10 cellular contexts compared by ENCODE assay signal in the genomic region with DNA sequence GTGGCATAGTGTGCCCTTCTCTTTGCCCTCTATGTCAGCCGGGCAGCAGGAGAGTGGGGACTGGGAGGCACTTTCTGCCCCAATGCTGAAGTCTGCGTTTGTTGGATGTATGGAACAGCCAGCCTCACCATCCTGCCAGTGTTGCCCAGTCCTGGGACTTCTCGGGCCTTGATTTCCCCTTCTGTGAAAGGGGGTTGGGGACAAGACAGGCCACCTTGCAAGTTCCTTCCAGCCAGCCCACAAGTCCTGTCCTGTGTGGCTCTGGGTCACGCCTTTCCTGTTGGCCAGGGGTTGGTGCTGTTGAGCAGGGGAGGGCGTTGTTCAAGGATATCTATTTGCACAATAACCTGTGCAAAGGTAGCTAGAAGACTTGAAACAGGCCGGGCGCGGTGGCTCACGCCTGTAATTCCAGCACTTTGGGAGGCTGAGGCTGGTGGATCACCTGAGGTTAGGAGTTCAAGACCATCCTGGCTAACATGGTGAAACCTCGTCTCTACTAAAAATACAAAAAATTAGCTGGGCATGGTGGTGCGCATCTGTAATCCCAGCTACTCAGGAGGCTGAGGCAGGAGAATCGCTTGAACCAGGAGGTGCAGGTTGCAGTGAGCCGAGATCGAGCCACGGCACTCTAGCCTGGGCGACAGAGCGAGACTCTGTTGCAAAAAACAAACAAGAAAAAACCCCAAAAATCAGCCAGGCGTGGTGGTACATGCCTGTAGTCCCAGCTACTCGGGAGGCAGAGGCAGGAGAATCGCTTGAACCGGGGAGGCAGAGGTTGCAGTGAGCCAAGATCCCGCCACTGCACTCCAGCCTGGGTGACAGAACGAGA. TPM values are rescaled to one million over a fixed set of nuclear protein-coding genes. Genes with fewer than 3 reads are reported as not detected.
DNase-seq lines count a peak whose midpoint lies in the region; ATAC-seq and TF ChIP-seq lines count a peak whose summit lies in the region.
"Not testable (repeated sequence)": the region's sequence is repeated elsewhere in the genome, so short reads cannot be mapped to it uniquely, and the experiment has no call there.
"Had no signal": no experiment of that assay in that cellular context is flagged by ENCODE, and none has a peak within 500 bp of the region (broad histone marks: within the 10 kb centered on the region; RNA-seq: fewer than 3 reads in every experiment).

No MANE protein-coding gene starts in this region.

- H3K4me1 ChIP-seq in BLaER1, result peaks cover 88% of the 10 kb centered on the region
- not testable (repeated sequence) for H3K4me1 ChIP-seq in mesendoderm (ENCODE audit: control insufficient read depth, low read depth, low read length)

- not testable (repeated sequence) for H3K56ac ChIP-seq in mesendoderm (ENCODE audit: low read length)

- not testable (repeated sequence) for H3K27me3 ChIP-seq in BLaER1; mesendoderm (ENCODE audit: insufficient read depth, low read length, poor library complexity)

- H3K4me3 ChIP-seq in BLaER1, result peak overlapping the region; percentile 84
- H3K4me3 ChIP-seq in GM12875 (ENCODE audit: low read depth, low read length); epithelial cell of esophagus (ENCODE audit: low read length); mesendoderm (ENCODE audit: low read length); retinal pigment epithelial cell (ENCODE audit: low read length): not testable (repeated sequence)

- H3K18ac ChIP-seq in mesendoderm (ENCODE audit: low read length), result not testable (repeated sequence)

- not testable (repeated sequence) for H3K36me3 Mint-ChIP-seq in T-helper 17 cell (ENCODE audit: low read depth); activated naive CD8-positive, alpha-beta T cell treated with anti-CD3 and anti-CD28 coated beads, Interleukin-2, amount 10 ng/mL, durations not matched to agents 7 days and 5 days

- H4K5ac ChIP-seq in mesendoderm (ENCODE audit: low read length), result not testable (repeated sequence)

- not testable (repeated sequence) for ATAC-seq in T-helper 17 cell; activated naive CD8-positive, alpha-beta T cell treated with anti-CD3 and anti-CD28 coated beads, Interleukin-2, amount 10 ng/mL, durations not matched to agents 7 days and 5 days (ENCODE audit: low read depth)

- H3K36me3 ChIP-seq in BLaER1, result peaks cover 26% of the 10 kb centered on the region
- H3K36me3 ChIP-seq in mesendoderm (ENCODE audit: control insufficient read depth, insufficient read depth, low read length), result not testable (repeated sequence)

- not testable (repeated sequence) for H2BK120ac ChIP-seq in mesendoderm (ENCODE audit: low read depth, low read length)

- H3K4ac ChIP-seq in mesendoderm (ENCODE audit: low read depth, low read length), result not testable (repeated sequence)

- not testable (repeated sequence) for H3K9me3 ChIP-seq in BLaER1; T-helper 17 cell (ENCODE audit: control insufficient read depth, low read length, poor library complexity, severe bottlenecking)

- H3K9ac ChIP-seq in BLaER1, result peak overlapping the region; percentile 89
- H3K9ac ChIP-seq in mesendoderm (ENCODE audit: low read length), result not testable (repeated sequence)

- H3K23ac ChIP-seq in mesendoderm (ENCODE audit: low read length), result not testable (repeated sequence)

- peaks cover 41% of the 10 kb centered on the region for H3K4me1 Mint-ChIP-seq in T-helper 17 cell
- peaks cover 29% of the 10 kb centered on the region for H3K4me1 Mint-ChIP-seq in activated naive CD8-positive, alpha-beta T cell treated with anti-CD3 and anti-CD28 coated beads, Interleukin-2, amount 10 ng/mL, durations not matched to agents 7 days and 5 days

- peaks cover 12% of the 10 kb centered on the region for H3K79me1 ChIP-seq in mesendoderm (ENCODE audit: low read length)

- not testable (repeated sequence) for H2BK15ac ChIP-seq in mesendoderm (replicated peaks; ENCODE audit: low read depth)

- not testable (repeated sequence) for H3K9me3 Mint-ChIP-seq in activated naive CD8-positive, alpha-beta T cell treated with anti-CD3 and anti-CD28 coated beads, Interleukin-2, amount 10 ng/mL, durations not matched to agents 7 days and 5 days

- H4K20me1 ChIP-seq in BLaER1, result peaks cover 74% of the 10 kb centered on the region

- H3K27ac Mint-ChIP-seq in T-helper 17 cell, result peak overlapping the region; percentile 86
- H3K27ac Mint-ChIP-seq in activated naive CD8-positive, alpha-beta T cell treated with anti-CD3 and anti-CD28 coated beads, Interleukin-2, amount 10 ng/mL, durations not matched to agents 7 days and 5 days, result not testable (repeated sequence)

- not testable (repeated sequence) for H2AK5ac ChIP-seq in mesendoderm (ENCODE audit: low read length)

- not testable (repeated sequence) for H2BK5ac ChIP-seq in mesendoderm (ENCODE audit: low read length)

- H3K27ac ChIP-seq in BLaER1, result peak overlapping the region; percentile 95
- not testable (repeated sequence) for H3K27ac ChIP-seq in mesendoderm (ENCODE audit: low read depth, low read length)

- POLR2A ChIA-PET in activated naive CD8-positive, alpha-beta T cell treated with anti-CD3 and anti-CD28 coated beads, Interleukin-2, amount 10 ng/mL, durations not matched to agents 7 days and 5 days (lab: Charles Lee), result interaction anchor here (0.7 kb wide), 1 partner anchor 13 kb away, joined by 7 read pairs; no protein-coding TSS in a partner anchor

- not testable (repeated sequence) for H3K27me3 Mint-ChIP-seq in T-helper 17 cell; activated naive CD8-positive, alpha-beta T cell treated with anti-CD3 and anti-CD28 coated beads, Interleukin-2, amount 10 ng/mL, durations not matched to agents 7 days and 5 days

- not testable (repeated sequence) for H3K79me2 ChIP-seq in mesendoderm (ENCODE audit: control insufficient read depth, insufficient read depth, low read length)

- peak; percentile 40 for DNase-seq in NCI-H2029 (lab: John Stamatoyannopoulos, UW)
- not testable (repeated sequence) for DNase-seq in T-helper 17 cell; activated naive CD8-positive, alpha-beta T cell treated with anti-CD3 and anti-CD28 coated beads, Interleukin-2, amount 10 ng/mL, durations not matched to agents 7 days and 5 days; retinal pigment epithelial cell (ENCODE audit: low read depth)
- DNase-seq in epithelial cell of esophagus (ENCODE audit: low read depth), result peak; percentile 76
- peak; percentile 47 for DNase-seq in mesendoderm

- TF ChIP-seq CTCF in GM12875 (IDR thresholded peaks at IDR 0.05; ENCODE audit: borderline replicate concordance, insufficient read depth, low read depth, low read length) (peak; percentile 43; the same call in 1 of the 2 replicates), epithelial cell of esophagus (IDR thresholded peaks at IDR 0.05; ENCODE audit: insufficient read depth, low read depth, low read length, missing control alignments) (peak; percentile 35), retinal pigment epithelial cell (conservative IDR thresholded peaks at IDR 0.05; ENCODE audit: low read depth, low read length) (peak; percentile 48)

- H3K4me2 ChIP-seq in BLaER1, result peak overlapping the region; percentile 99
- H3K4me2 ChIP-seq in mesendoderm (ENCODE audit: low read length), result not testable (repeated sequence)

- not testable (repeated sequence) for H4K8ac ChIP-seq in mesendoderm (ENCODE audit: low read depth, low read length)

- H3K4me3 Mint-ChIP-seq in T-helper 17 cell, result peak overlapping the region; percentile 91
- H3K4me3 Mint-ChIP-seq in activated naive CD8-positive, alpha-beta T cell treated with anti-CD3 and anti-CD28 coated beads, Interleukin-2, amount 10 ng/mL, durations not matched to agents 7 days and 5 days, result peak overlapping the region; percentile 86

- WGBS in mesendoderm (ENCODE audit: extremely low coverage, insufficient coverage, low lambda C conversion rate), result no CpG with 5 or more reads among the region's 23 CpGs

RNA-seq across cellular contexts. Expression of a gene that starts 2.9 kb away (rescaled TPM):
- total RNA-seq in T-helper 17 cell, result 100 to 1,000 TPM; 132 to 176 TPM
- total RNA-seq in activated naive CD8-positive, alpha-beta T cell treated with anti-CD3 and anti-CD28 coated beads, Interleukin-2, amount 10 ng/mL, durations not matched to agents 7 days and 5 days, result 100 to 1,000 TPM; 183 to 193 TPM
- 41.1 TPM for polyA plus RNA-seq in mesendoderm (2013, experiment 1 of 2)
- 42.3 TPM for polyA plus RNA-seq in mesendoderm (2013, experiment 2 of 2)

RNA-seq across cellular contexts. Expression of a gene that starts 17.1 kb away (rescaled TPM):
- 1 to 10 TPM; 1.4 to 3.4 TPM for total RNA-seq in T-helper 17 cell
- not detected for total RNA-seq in activated naive CD8-positive, alpha-beta T cell treated with anti-CD3 and anti-CD28 coated beads, Interleukin-2, amount 10 ng/mL, durations not matched to agents 7 days and 5 days
- polyA plus RNA-seq in mesendoderm (2013, experiment 1 of 2), result 0.08 TPM
- 0.10 TPM for polyA plus RNA-seq in mesendoderm (2013, experiment 2 of 2)
- polyA plus RNA-seq: aorta had no signal

RNA-seq across cellular contexts. Expression of a gene that starts 36.4 kb away (rescaled TPM):
- total RNA-seq in T-helper 17 cell, result 10 to 100 TPM; 48.0 to 54.2 TPM
- 10 to 100 TPM; 23.7 TPM for total RNA-seq in activated naive CD8-positive, alpha-beta T cell treated with anti-CD3 and anti-CD28 coated beads, Interleukin-2, amount 10 ng/mL, durations not matched to agents 7 days and 5 days
- polyA plus RNA-seq in mesendoderm (2013, experiment 1 of 2), result 10.7 TPM
- 10.9 TPM for polyA plus RNA-seq in mesendoderm (2013, experiment 2 of 2)

RNA-seq across cellular contexts. Expression of a gene that starts 41.1 kb away (rescaled TPM):
- not detected for total RNA-seq in T-helper 17 cell
- total RNA-seq in activated naive CD8-positive, alpha-beta T cell treated with anti-CD3 and anti-CD28 coated beads, Interleukin-2, amount 10 ng/mL, durations not matched to agents 7 days and 5 days, result not detected
- 1.9 TPM for polyA plus RNA-seq in mesendoderm (2013, experiment 1 of 2)
- 1.5 TPM for polyA plus RNA-seq in mesendoderm (2013, experiment 2 of 2)
- total RNA-seq: aorta, thyroid gland had no signal
- polyA plus RNA-seq: aorta had no signal

RNA-seq across cellular contexts. Expression of a gene that starts 50.6 kb away (rescaled TPM):
- 10 to 100 TPM in 1 of 2 donors, 1 to 10 TPM in 1; 2.7 to 26.1 TPM for total RNA-seq in T-helper 17 cell
- 10 to 100 TPM; 29.6 to 31.1 TPM for total RNA-seq in activated naive CD8-positive, alpha-beta T cell treated with anti-CD3 and anti-CD28 coated beads, Interleukin-2, amount 10 ng/mL, durations not matched to agents 7 days and 5 days
- polyA plus RNA-seq in mesendoderm (2013, experiment 1 of 2), result 0.66 TPM
- 0.87 TPM for polyA plus RNA-seq in mesendoderm (2013, experiment 2 of 2)
